16 cellular contexts compared by ENCODE assay signal in genomic region chr14:33567003-33567735, GRCh38.
DNase-seq lines count a peak whose midpoint lies in the region; ATAC-seq and TF ChIP-seq lines count a peak whose summit lies in the region.
"Had no signal": no experiment of that assay in that cellular context is flagged by ENCODE, and none has a peak within 500 bp of the region (broad histone marks: within the 10 kb centered on the region; RNA-seq: fewer than 3 reads in every experiment).

No MANE protein-coding gene starts in this region.

- no peak overlapping the region for H3K27ac Mint-ChIP-seq in activated CD4-positive, alpha-beta T cell treated with anti-CD3 and anti-CD28 coated beads, Interleukin-2, amount 10 ng/mL, durations not matched to agents 24 days and 14 days
- H3K27ac Mint-ChIP-seq: activated naive CD8-positive, alpha-beta T cell treated with anti-CD3 and anti-CD28 coated beads, Interleukin-2, amount 10 ng/mL, durations not matched to agents 7 days and 5 days; B cell; HFFc6 had no signal

- DNase-seq in DMS153 treated with DMSO at 0.1 percent for 48 hours (lab: John Stamatoyannopoulos, UW; ENCODE audit: unreplicated experiment) = peak; percentile 56
- DNase-seq in NCI-H2029 treated with DMSO at 0.1 percent for 48 hours (lab: John Stamatoyannopoulos, UW) = peak; percentile 98
- DNase-seq in left kidney (ENCODE audit: low read depth, low spot score) = peak; percentile 84
- no peak for DNase-seq in stimulated activated CD4-positive, alpha-beta T cell treated with anti-CD3 and anti-CD28 coated beads, Interleukin-15, amount 100 ng/mL, for 24 hours
- DNase-seq in T-helper 9 cell = no peak
- no peak for DNase-seq in activated CD4-positive, alpha-beta T cell treated with anti-CD3 and anti-CD28 coated beads, Interleukin-2, amount 10 ng/mL, durations not matched to agents 24 days and 14 days
- DNase-seq: activated naive CD8-positive, alpha-beta T cell treated with anti-CD3 and anti-CD28 coated beads, Interleukin-2, amount 10 ng/mL, durations not matched to agents 7 days and 5 days; DMS79 treated with DMSO at 0.1 percent for 48 hours; HFFc6; midbrain; ovary; RPMI8226; T-helper 2 cell had no signal

- no peak overlapping the region for H3K4me3 Mint-ChIP-seq in activated CD4-positive, alpha-beta T cell treated with anti-CD3 and anti-CD28 coated beads, Interleukin-2, amount 10 ng/mL, durations not matched to agents 24 days and 14 days
- H3K4me3 Mint-ChIP-seq: activated naive CD8-positive, alpha-beta T cell treated with anti-CD3 and anti-CD28 coated beads, Interleukin-2, amount 10 ng/mL, durations not matched to agents 7 days and 5 days; B cell; HFFc6 had no signal

- no peaks in the 10 kb centered on the region for H3K9me3 Mint-ChIP-seq in activated CD4-positive, alpha-beta T cell treated with anti-CD3 and anti-CD28 coated beads, Interleukin-2, amount 10 ng/mL, durations not matched to agents 24 days and 14 days
- H3K9me3 Mint-ChIP-seq: activated naive CD8-positive, alpha-beta T cell treated with anti-CD3 and anti-CD28 coated beads, Interleukin-2, amount 10 ng/mL, durations not matched to agents 7 days and 5 days; HFFc6 had no signal

- ATAC-seq in SK-N-SH treated with all-trans-retinoic acid at 6 μM for 48 hours = 0 out of 3 replicates have a peak, but pooled peaks have one; percentile 7
- no peak for ATAC-seq in HG03521 (IDR thresholded peaks at IDR 0.05; ENCODE audit: unreplicated experiment)

- H3K36me3 Mint-ChIP-seq in activated CD4-positive, alpha-beta T cell treated with anti-CD3 and anti-CD28 coated beads, Interleukin-2, amount 10 ng/mL, durations not matched to agents 24 days and 14 days (ENCODE audit: low read depth) = no peaks in the 10 kb centered on the region
- H3K36me3 Mint-ChIP-seq: activated naive CD8-positive, alpha-beta T cell treated with anti-CD3 and anti-CD28 coated beads, Interleukin-2, amount 10 ng/mL, durations not matched to agents 7 days and 5 days had no signal

- intact Hi-C loops in activated CD4-positive, alpha-beta T cell treated with anti-CD3 and anti-CD28 coated beads, Interleukin-2, amount 10 ng/mL, durations not matched to agents 24 days and 14 days (cut with micrococcal nuclease) = no loop called here

- no peaks in the 10 kb centered on the region for H3K4me1 Mint-ChIP-seq in activated CD4-positive, alpha-beta T cell treated with anti-CD3 and anti-CD28 coated beads, Interleukin-2, amount 10 ng/mL, durations not matched to agents 24 days and 14 days
- H3K4me1 Mint-ChIP-seq: B cell had no signal

- H3K27me3 Mint-ChIP-seq in activated CD4-positive, alpha-beta T cell treated with anti-CD3 and anti-CD28 coated beads, Interleukin-2, amount 10 ng/mL, durations not matched to agents 24 days and 14 days = no peaks in the 10 kb centered on the region
- H3K27me3 Mint-ChIP-seq: activated naive CD8-positive, alpha-beta T cell treated with anti-CD3 and anti-CD28 coated beads, Interleukin-2, amount 10 ng/mL, durations not matched to agents 7 days and 5 days; B cell had no signal

TF ChIP-seq in SK-N-SH treated with all-trans-retinoic acid at 6 μM for 48 hours, 23 proteins besides CTCF, POLR2A, EP300 and RAD21:
- TF ChIP-seq GLIS3 (CRISPR knock-in tag; IDR thresholded peaks at IDR 0.05) (no peak), ZNF70 (CRISPR knock-in tag; IDR thresholded peaks at IDR 0.05) (no peak), PPARA (CRISPR knock-in tag; IDR thresholded peaks at IDR 0.05; ENCODE audit: borderline replicate concordance) (no peak), SNAI2 (CRISPR knock-in tag; IDR thresholded peaks at IDR 0.05) (no peak), CSDC2 (CRISPR knock-in tag; IDR thresholded peaks at IDR 0.05) (no peak), ARNTL (CRISPR knock-in tag; IDR thresholded peaks at IDR 0.05; ENCODE audit: borderline replicate concordance, low read depth) (no peak), POU6F1 (CRISPR knock-in tag; IDR thresholded peaks at IDR 0.05; ENCODE audit: borderline replicate concordance, low read depth) (no peak), TCF4 (CRISPR knock-in tag; IDR thresholded peaks at IDR 0.05; ENCODE audit: borderline replicate concordance) (no peak), CSRNP3 (CRISPR knock-in tag; IDR thresholded peaks at IDR 0.05) (no peak), ESRRG (CRISPR knock-in tag; IDR thresholded peaks at IDR 0.05) (no peak), TOX (CRISPR knock-in tag; IDR thresholded peaks at IDR 0.05; ENCODE audit: borderline replicate concordance) (no peak), BACH2 (CRISPR knock-in tag; IDR thresholded peaks at IDR 0.05; ENCODE audit: borderline replicate concordance) (no peak), ZNF8 (CRISPR knock-in tag; IDR thresholded peaks at IDR 0.05) (no peak), OSR1 (CRISPR knock-in tag; IDR thresholded peaks at IDR 0.05) (no peak), ISL1 (CRISPR knock-in tag; IDR thresholded peaks at IDR 0.05) (no peak), RARB (CRISPR knock-in tag; IDR thresholded peaks at IDR 0.05) (no peak), ZFP3 (CRISPR knock-in tag; IDR thresholded peaks at IDR 0.05) (no peak), ZFP30 (CRISPR knock-in tag; IDR thresholded peaks at IDR 0.05) (no peak), PATZ1 (CRISPR knock-in tag; IDR thresholded peaks at IDR 0.05; ENCODE audit: borderline replicate concordance) (no peak), CREB5 (CRISPR knock-in tag; IDR thresholded peaks at IDR 0.05; ENCODE audit: low read depth) (no peak)

Comparison
In these comparisons a context has a peak if more than half of its experiments do, and no peak if none do; other contexts are left out.
1. DNase-seq: peak in DMS153 treated with DMSO at 0.1 percent for 48 hours (single experiment), NCI-H2029 treated with DMSO at 0.1 percent for 48 hours (single experiment) and left kidney (single experiment); none in stimulated activated CD4-positive, alpha-beta T cell treated with anti-CD3 and anti-CD28 coated beads, Interleukin-15, amount 100 ng/mL, for 24 hours (single experiment), T-helper 9 cell (single experiment) and activated CD4-positive, alpha-beta T cell treated with anti-CD3 and anti-CD28 coated beads, Interleukin-2, amount 10 ng/mL, durations not matched to agents 24 days and 14 days (single experiment).